Comparison of ENCODE assay signal across 20 cellular contexts in genomic region chr2:25692143-25692542, GRCh38. TPM values are rescaled to one million over a fixed set of nuclear protein-coding genes. Genes with fewer than 3 reads are reported as not detected.
A peak's percentile ranks its signal among the peaks of the same experiment; 100 is the strongest.
DNase-seq lines count a peak whose midpoint lies in the region; FAIRE-seq and TF ChIP-seq lines count a peak whose summit lies in the region.
"Had no signal": no experiment of that assay in that cellular context is flagged by ENCODE, and none has a peak within 500 bp of the region (broad histone marks: within the 10 kb centered on the region; RNA-seq: fewer than 3 reads in every experiment).

No MANE protein-coding gene starts in this region.

- H2BK15ac ChIP-seq in neuronal stem cell (ENCODE audit: low read length), result no peak overlapping the region

- POLR2A ChIA-PET in PC-9 (lab: Charles Lee; ENCODE audit: unreplicated experiment), result interaction anchor here (0.6 to 0.7 kb wide), 2 partner anchors 9 to 1133 kb away, joined by 11 to 22 read pairs; no protein-coding TSS in a partner anchor
- POLR2A ChIA-PET in endothelial cell of umbilical vein (lab: Charles Lee), result no interaction called here

- H3K27me3 ChIP-seq in PC-9 (ENCODE audit: insufficient read depth, low read depth) (no peaks in the 10 kb centered on the region), endothelial cell of umbilical vein (ENCODE audit: control insufficient read depth in 2 of 2, insufficient read depth in 2 of 2, low read length in 2 of 2) (peaks cover 2 to 3% of the 10 kb centered on the region in 2 experiments), neuronal stem cell (ENCODE audit: control insufficient read depth in 3 of 3, insufficient read depth in 3 of 3, low read depth in 1 of 3, low read length in 3 of 3) (no peaks in the 10 kb centered on the region)
- H3K27me3 ChIP-seq: tibial nerve had no signal

- H4K20me1 ChIP-seq in PC-9 (ENCODE audit: insufficient read depth), result no peaks in the 10 kb centered on the region
- no peaks in the 10 kb centered on the region for H4K20me1 ChIP-seq in endothelial cell of umbilical vein (replicated peaks; ENCODE audit: control insufficient read depth, extremely low read depth, insufficient read depth, low read length)

- H3K4me3 ChIP-seq in PC-9 (no peak overlapping the region), endothelial cell of umbilical vein (replicated peaks in 1 of 3; ENCODE audit: insufficient read depth in 1 of 3, low read depth in 1 of 3, low read length in 3 of 3) (no peak overlapping the region), neuronal stem cell (ENCODE audit: low read length in 2 of 2) (no peak overlapping the region)
- H3K4me3 ChIP-seq: tibial nerve had no signal

- no peak overlapping the region for H3K23ac ChIP-seq in neuronal stem cell (ENCODE audit: low read depth, low read length, poor library complexity)

- no peak overlapping the region for H2BK12ac ChIP-seq in neuronal stem cell (ENCODE audit: low read length)

- peak; percentile 34 for DNase-seq in ELF-1 (ENCODE audit: low read depth, low spot score)
- DNase-seq in PC-9, result peak; percentile 76 to 91
- DNase-seq in endothelial cell of umbilical vein (ENCODE audit: low read depth, low spot score), result peak; percentile 22
- no peak for DNase-seq in neuronal stem cell (ENCODE audit: low spot score)
- no peak for DNase-seq in NCI-H2107 (lab: John Stamatoyannopoulos, UW)
- no peak for DNase-seq in effector CD4-positive, alpha-beta T cell
- DNase-seq in NCI-H1105 treated with DMSO at 0.1 percent for 48 hours (lab: John Stamatoyannopoulos, UW), result no peak
- no peak for DNase-seq in NCI-H82 (lab: John Stamatoyannopoulos, UW)
- DNase-seq: activated CD8-positive, alpha-beta T cell treated with anti-CD3 and anti-CD28 coated beads, Interleukin-2, amount 10 ng/mL, durations not matched to agents 7 days and 5 days; activated T-cell treated with anti-CD3 and anti-CD28 coated beads, Interleukin-2, amount 50 U/mL, for 48 hours; DND-41; immature natural killer cell; NCI-H1436 treated with DMSO at 0.1 percent for 48 hours; NCI-H2171 treated with DMSO at 0.1 percent for 48 hours; SK-N-SH; stimulated activated CD4-positive, alpha-beta T cell treated with anti-CD3 and anti-CD28 coated beads, Interleukin-1b, Interleukin-23, amount 100 ng/mL, for 48 hours; stimulated activated naive CD4-positive, alpha-beta T cell treated with Interleukin-2 at 50 U/mL for 16 hours had no signal

- H3K14ac ChIP-seq in neuronal stem cell (ENCODE audit: low read length), result no peak overlapping the region

- no TSS peak for BruUV-seq in PC-9 (replicated peaks; lab: Mats Ljungman, UMichigan)
- no TSS peak for BruUV-seq in endothelial cell of umbilical vein (replicated peaks; lab: Mats Ljungman, UMichigan)

- no peak for TF ChIP-seq CTCF in PC-9 (conservative IDR thresholded peaks at IDR 0.05)
- TF ChIP-seq CTCF in endothelial cell of umbilical vein (IDR thresholded peaks at IDR 0.05; ENCODE audit: extremely low read depth in 1 of 2, insufficient read depth in 1 of 2, low read depth in 1 of 2, low read length in 2 of 2), result no peak

- H3K79me2 ChIP-seq in PC-9 (ENCODE audit: low read depth), result no peaks in the 10 kb centered on the region
- no peaks in the 10 kb centered on the region for H3K79me2 ChIP-seq in endothelial cell of umbilical vein (ENCODE audit: control insufficient read depth, insufficient read depth, low read length)

- no peak overlapping the region for H4K8ac ChIP-seq in neuronal stem cell (ENCODE audit: low read depth, low read length)

- H3K4ac ChIP-seq in neuronal stem cell (ENCODE audit: low read length), result no peak overlapping the region

- no peak overlapping the region for H3K18ac ChIP-seq in neuronal stem cell (ENCODE audit: low read length)

- H2BK120ac ChIP-seq in neuronal stem cell (ENCODE audit: low read depth, low read length), result no peak overlapping the region

- H3K4me2 ChIP-seq in PC-9 (no peak overlapping the region), endothelial cell of umbilical vein (ENCODE audit: insufficient read depth, low read length) (no peak overlapping the region), neuronal stem cell (ENCODE audit: insufficient read depth, low read length, poor library complexity, severe bottlenecking) (no peak overlapping the region)
- H3K4me2 ChIP-seq: SK-N-SH had no signal

- H3F3A ChIP-seq in PC-9 (ENCODE audit: insufficient read depth, low read depth), result peaks cover 5% of the 10 kb centered on the region; the same call in 1 of the 2 replicates

- intact Hi-C loops in PC-9 (cut with micrococcal nuclease; ENCODE audit: unreplicated experiment) (loop anchor here (2.0 kb wide), 1 partner anchor 17 kb away; no protein-coding TSS in a partner anchor), endothelial cell of umbilical vein (cut with micrococcal nuclease) (no loop called here)

- H3K27ac ChIP-seq in PC-9 (no peak overlapping the region), endothelial cell of umbilical vein (ENCODE audit: insufficient read depth, low read depth, low read length) (no peak overlapping the region), neuronal stem cell (replicated peaks; ENCODE audit: low read length) (no peak overlapping the region)
- H3K27ac ChIP-seq: tibial nerve had no signal

- H2BK5ac ChIP-seq in neuronal stem cell (ENCODE audit: low read length), result no peak overlapping the region

- no peak for FAIRE-seq in endothelial cell of umbilical vein (lab: Jason Lieb, UNC)
- FAIRE-seq: bronchial epithelial cell, GM18507 had no signal

- no peaks in the 10 kb centered on the region for H3K36me3 ChIP-seq in PC-9 (ENCODE audit: low read depth)
- H3K36me3 ChIP-seq in endothelial cell of umbilical vein (ENCODE audit: control insufficient read depth in 2 of 2, extremely low read depth in 1 of 2, insufficient read depth in 2 of 2, low read length in 2 of 2), result no peaks in the 10 kb centered on the region
- H3K36me3 ChIP-seq in neuronal stem cell (replicated peaks in 1 of 2; ENCODE audit: control insufficient read depth in 2 of 2, insufficient read depth in 2 of 2, low read length in 2 of 2), result no peaks in the 10 kb centered on the region
- H3K36me3 ChIP-seq: tibial nerve had no signal

- H4K91ac ChIP-seq in neuronal stem cell (ENCODE audit: low read depth, low read length, poor library complexity), result no peak overlapping the region

- CTCF ChIA-PET in PC-9 (lab: Charles Lee), result interaction anchor here (0.6 to 1.0 kb wide), 3 partner anchors 26 to 1078 kb away, joined by 4 to 7 read pairs (median 4); no protein-coding TSS in a partner anchor
- CTCF ChIA-PET in endothelial cell of umbilical vein (lab: Charles Lee), result interaction anchor here (0.6 to 3.6 kb wide), 5 partner anchors 8 to 86 kb away, joined by 3 to 28 read pairs (median 15); no protein-coding TSS in a partner anchor

- H3K9me1 ChIP-seq in endothelial cell of umbilical vein (replicated peaks; ENCODE audit: control insufficient read depth, extremely low read depth, insufficient read depth, low read length), result no peaks in the 10 kb centered on the region

- dilution Hi-C loops in endothelial cell of umbilical vein (cut with MboI; ENCODE audit: extremely low pct_ligation_motif_present, low sequenced_read_pairs), result no loop called here

- H3K9me2 ChIP-seq in PC-9 (ENCODE audit: insufficient read depth), result no peaks in the 10 kb centered on the region
- H3K9me2 ChIP-seq: SK-N-SH had no signal

- H2AFZ ChIP-seq in PC-9 (no peak overlapping the region), endothelial cell of umbilical vein (ENCODE audit: low read depth, low read length) (no peak overlapping the region), neuronal stem cell (ENCODE audit: low read length) (peak overlapping the region; percentile 54)

- no peak for TF ChIP-seq POLR2A in endothelial cell of umbilical vein (IDR thresholded peaks at IDR 0.05; ENCODE audit: low read depth, low read length)

- H3K79me1 ChIP-seq in neuronal stem cell (ENCODE audit: low read depth, low read length), result no peaks in the 10 kb centered on the region

- H3K9ac ChIP-seq in endothelial cell of umbilical vein (replicated peaks; ENCODE audit: extremely low read depth, insufficient read depth, low read length) (no peak overlapping the region), neuronal stem cell (ENCODE audit: low read depth, low read length, poor library complexity) (no peak overlapping the region)
- H3K9ac ChIP-seq: SK-N-SH had no signal

- no CpG with 5 or more reads among the region's 4 CpGs for WGBS in neuronal stem cell (ENCODE audit: extremely low coverage in 2 of 2, insufficient read length in 2 of 2, insufficient replicate concordance in 1 of 2), 2 donors

- no peak overlapping the region for H2AK5ac ChIP-seq in neuronal stem cell (ENCODE audit: low read depth, low read length)

- H3K4me1 ChIP-seq in PC-9 (replicated peaks; ENCODE audit: insufficient read depth) (peaks cover 12% of the 10 kb centered on the region), endothelial cell of umbilical vein (ENCODE audit: control insufficient read depth, extremely low read depth, insufficient read depth, low read length) (no peaks in the 10 kb centered on the region), neuronal stem cell (ENCODE audit: control insufficient read depth in 2 of 2, insufficient read depth in 1 of 2, low read depth in 1 of 2, low read length in 2 of 2) (no peaks in the 10 kb centered on the region)

- H3K9me3 ChIP-seq in PC-9 (ENCODE audit: insufficient read depth, low read depth), result no peaks in the 10 kb centered on the region
- H3K9me3 ChIP-seq in endothelial cell of umbilical vein (replicated peaks; ENCODE audit: control insufficient read depth, insufficient read depth, low read length), result no peaks in the 10 kb centered on the region
- H3K9me3 ChIP-seq in neuronal stem cell (replicated peaks in 1 of 2; ENCODE audit: control insufficient read depth in 2 of 2, insufficient read depth in 1 of 2, low read depth in 1 of 2, low read length in 2 of 2), result peaks cover 0 to 3% of the 10 kb centered on the region in 2 donors
- H3K9me3 ChIP-seq: SK-N-SH, tibial nerve had no signal

TF ChIP-seq in endothelial cell of umbilical vein, 7 proteins besides CTCF, POLR2A, EP300 and RAD21 (continues in another document):
- no peak for TF ChIP-seq GATA2 (IDR thresholded peaks at IDR 0.05; ENCODE audit: insufficient read depth, insufficient read length, low read depth, low read length)
- TF ChIP-seq EZH2 (IDR thresholded peaks at IDR 0.05; ENCODE audit: borderline replicate concordance, low read depth, low read length, severe bottlenecking), result no peak
- TF ChIP-seq POLR2AphosphoS5 (IDR thresholded peaks at IDR 0.05; ENCODE audit: insufficient read depth, low read depth, low read length), result no peak
- no peak for TF ChIP-seq JUN (IDR thresholded peaks at IDR 0.05; ENCODE audit: borderline replicate concordance, insufficient read depth, insufficient read length, low read depth)

RNA-seq across cellular contexts. Expression of gene DTNB, which starts 18.8 kb away (rescaled TPM):
- total RNA-seq in PC-9 (2021) (51.9 TPM in 2 replicates), endothelial cell of umbilical vein (13.9 and 17.0 TPM in 2 replicates)
- 11.0 and 11.5 TPM in 2 replicates for polyA plus RNA-seq in endothelial cell of umbilical vein
- 9.1 and 9.6 TPM in 2 replicates for polyA plus RNA-seq in endothelial cell of umbilical vein (2011; cell fraction: cytosol; rRNA removed)
- polyA plus RNA-seq in endothelial cell of umbilical vein (2011; cell fraction: nucleus; rRNA removed), result 17.7 and 18.8 TPM in 2 replicates
- 11.6 and 13.6 TPM in 2 replicates for polyA plus RNA-seq in endothelial cell of umbilical vein (2012)
- 25.4 and 28.8 TPM in 2 replicates for polyA minus RNA-seq in endothelial cell of umbilical vein
- polyA minus RNA-seq in endothelial cell of umbilical vein (2011; cell fraction: cytosol; rRNA and poly(A)+ RNA removed), result 10.8 TPM
- 37.2 and 68.2 TPM in 2 replicates for polyA minus RNA-seq in endothelial cell of umbilical vein (2011; cell fraction: nucleus; rRNA and poly(A)+ RNA removed)
- 34.6 TPM for polyA plus RNA-seq in neuronal stem cell (2013, experiment 1 of 2)
- polyA plus RNA-seq in neuronal stem cell (2013, experiment 2 of 2), result 31.1 TPM

Comparison
In these comparisons a context has a peak if more than half of its experiments do, and no peak if none do; other contexts are left out.
1. DNase-seq: peak in ELF-1 (single experiment), PC-9 (2 of 2) and endothelial cell of umbilical vein (single experiment); none in neuronal stem cell (single experiment), NCI-H2107 (single experiment), effector CD4-positive, alpha-beta T cell (single experiment), NCI-H1105 treated with DMSO at 0.1 percent for 48 hours (single experiment) and NCI-H82 (single experiment).